In genomic region chr6:159714404-159714803, GRCh38 we compare ENCODE assay signal across 14 cellular contexts.
"Had no signal": no experiment of that assay in that cellular context is flagged by ENCODE, and none has a peak within 500 bp of the region (broad histone marks: within the 10 kb centered on the region; RNA-seq: fewer than 3 reads in every experiment).

No MANE protein-coding gene starts in this region.

- H3K27me3 ChIP-seq: brain microvascular endothelial cell, SJSA1 had no signal

- H3K27ac ChIP-seq: brain microvascular endothelial cell, epithelial cell of prostate, SJSA1 had no signal

- ATAC-seq: activated naive CD4-positive, alpha-beta T cell treated with anti-CD3 and anti-CD28 coated beads, Interleukin-2, amount 50 U/mL, for 72 hours; activated T-cell treated with anti-CD3 and anti-CD28 coated beads, Interleukin-2, amount 50 U/mL, for 72 hours had no signal

- H3K9me3 ChIP-seq: SJSA1 had no signal

- H3K4me3 ChIP-seq: SJSA1 had no signal

- DNase-seq: activated CD4-positive, alpha-beta T cell treated with anti-CD3 and anti-CD28 coated beads, Interleukin-2, amount 10 ng/mL, durations not matched to agents 7 days and 5 days; activated CD8-positive, alpha-beta memory T cell treated with anti-CD3 and anti-CD28 coated beads, Interleukin-2, amount 50 U/mL, for 48 hours; activated gamma-delta T cell; activated T-cell treated with anti-CD3 and anti-CD28 coated beads, Interleukin-2, amount 50 U/mL, for 72 hours; amygdala; brain microvascular endothelial cell; cerebellar nuclear complex; islet precursor cell; stimulated activated CD4-positive, alpha-beta T cell treated with anti-CD3 and anti-CD28 coated beads, Interleukin-4, amount 100 ng/mL, for 24 hours; stimulated activated naive CD4-positive, alpha-beta T cell; substantia nigra had no signal

- H3K36me3 ChIP-seq: brain microvascular endothelial cell had no signal
